Comparison of ENCODE assay signal across 11 cellular contexts in genomic region chr4:121018543-121018942, GRCh38.
"Had no signal": no experiment of that assay in that cellular context is flagged by ENCODE, and none has a peak within 500 bp of the region (broad histone marks: within the 10 kb centered on the region; RNA-seq: fewer than 3 reads in every experiment).

No MANE protein-coding gene starts in this region.

- H3K9me3 ChIP-seq: HAP-1 had no signal

- H3K27ac Mint-ChIP-seq: GM23338, H9, HFFc6 had no signal

- H3K4me3 Mint-ChIP-seq: GM23338, H9, HFFc6 had no signal

- H3K9ac ChIP-seq: GM23248 had no signal

- H3K4me1 Mint-ChIP-seq: GM23338 had no signal

- H3K4me2 ChIP-seq: GM23338 had no signal

- ATAC-seq: GM23338, HCT116 had no signal

- H3K27ac ChIP-seq: GM23248 had no signal

- H3K9me3 Mint-ChIP-seq: GM23338, H9 had no signal

- H3K4me3 ChIP-seq: GM23248, GM23338, HAP-1 had no signal

- H3K36me3 ChIP-seq: HAP-1 had no signal

- DNase-seq: GM23248, GOT3, H7, H9, HCEC 1CT, HFFc6 had no signal

- H2AFZ ChIP-seq: GM23248, GM23338 had no signal

- H3K4me1 ChIP-seq: HAP-1 had no signal

- FAIRE-seq: H1, H54 had no signal
